Comparison of ENCODE assay signal across 1 cellular context in genomic region chr3:15384510-15385237, GRCh38.
TF ChIP-seq lines count a peak whose summit lies in the region.

No MANE protein-coding gene starts in this region.

TF ChIP-seq in GM12878, 131 proteins besides CTCF, POLR2A, EP300 and RAD21 (continued from another document and continues in another):
- TF ChIP-seq REST (IDR thresholded peaks at IDR 0.05; ENCODE audit: low read depth, low read length) (no peak), IRF4 (IDR thresholded peaks at IDR 0.05; ENCODE audit: low read depth, low read length) (0 out of 2 replicates have a peak, but pooled peaks have one; percentile 8), CUX1 (IDR thresholded peaks at IDR 0.05; ENCODE audit: insufficient replicate concordance, low read depth, low read length) (peak; percentile 59), GABPA (IDR thresholded peaks at IDR 0.05; ENCODE audit: low read depth) (no peak), EED (IDR thresholded peaks at IDR 0.05; ENCODE audit: low read depth) (no peak), ASH2L (IDR thresholded peaks at IDR 0.05; ENCODE audit: borderline replicate concordance, low read depth) (no peak), ATF2 (IDR thresholded peaks at IDR 0.05; ENCODE audit: low read length) (peak; percentile 60; the same call in 1 of the 2 replicates), RB1 (IDR thresholded peaks at IDR 0.05; ENCODE audit: borderline replicate concordance) (no peak), NR2C1 (IDR thresholded peaks at IDR 0.05) (no peak), NBN (IDR thresholded peaks at IDR 0.05) (no peak; the same call in 1 of the 2 replicates), ZSCAN29 (IDR thresholded peaks at IDR 0.05) (no peak), MEF2A (IDR thresholded peaks at IDR 0.05; ENCODE audit: insufficient read depth, low read depth, low read length) (peak; percentile 91), ZNF687 (IDR thresholded peaks at IDR 0.05) (no peak), YY1 (IDR thresholded peaks at IDR 0.05; ENCODE audit: low read depth, low read length) (no peak), ZNF24 (IDR thresholded peaks at IDR 0.05) (no peak), ZNF207 (IDR thresholded peaks at IDR 0.05; ENCODE audit: borderline replicate concordance) (no peak), MYC (IDR thresholded peaks at IDR 0.05; ENCODE audit: insufficient read depth, insufficient read length, insufficient replicate concordance, low read length, severe bottlenecking) (no peak), ZNF592 (IDR thresholded peaks at IDR 0.05) (no peak), NR2C2 (IDR thresholded peaks at IDR 0.05; ENCODE audit: borderline replicate concordance, control insufficient read depth, insufficient read length, low read depth) (no peak), DPF2 (IDR thresholded peaks at IDR 0.05) (peak; percentile 69), E2F8 (IDR thresholded peaks at IDR 0.05; ENCODE audit: low read depth, partially characterized antibody) (no peak), PBX3 (IDR thresholded peaks at IDR 0.05; ENCODE audit: insufficient replicate concordance, low read depth, low read length) (no peak), SMARCA5 (IDR thresholded peaks at IDR 0.05) (peak; percentile 42; the same call in 1 of the 2 replicates), HDAC6 (IDR thresholded peaks at IDR 0.05; ENCODE audit: unreplicated experiment) (no peak), MLLT1 (IDR thresholded peaks at IDR 0.05) (no peak), TAF1 (IDR thresholded peaks at IDR 0.05; ENCODE audit: borderline replicate concordance, low read depth, low read length) (no peak), CREB1 (IDR thresholded peaks at IDR 0.05; ENCODE audit: low read depth) (no peak), ZNF622 (IDR thresholded peaks at IDR 0.05) (no peak)
